20 cellular contexts compared by ENCODE assay signal in genomic region chr1:24967555-24967954, GRCh38. TPM values are rescaled to one million over a fixed set of nuclear protein-coding genes. Genes with fewer than 3 reads are reported as not detected.
"Had no signal": no experiment of that assay in that cellular context is flagged by ENCODE, and none has a peak within 500 bp of the region (broad histone marks: within the 10 kb centered on the region; RNA-seq: fewer than 3 reads in every experiment).

No MANE protein-coding gene starts in this region.

- H3K27ac ChIP-seq: adrenal gland, left ventricle myocardium inferior, stomach, upper lobe of left lung had no signal

- H3K9me3 Mint-ChIP-seq: activated B cell treated with CpG ODN at 0.5 μM for 24 hours, immature natural killer cell, neural crest cell had no signal

- H3K4me3 ChIP-seq: adrenal gland, left ventricle myocardium inferior, stomach, upper lobe of left lung had no signal

- H3K9me3 ChIP-seq: adrenal gland, left ventricle myocardium inferior, stomach, upper lobe of left lung had no signal

- H3K4me1 ChIP-seq: adrenal gland, left ventricle myocardium inferior, stomach had no signal

- DNase-seq: activated B cell treated with CpG ODN at 0.5 μM for 24 hours; activated CD4-positive, alpha-beta T cell treated with anti-CD3 and anti-CD28 coated beads, Interleukin-2, amount 50 U/mL, for 1 hour; activated gamma-delta T cell treated with Interleukin-2 at 50 U/mL for 16 hours; adrenal gland; dermis blood vessel endothelial cell; effector memory CD4-positive, alpha-beta T cell; immature natural killer cell; kidney glomerular epithelial cell; left ventricle myocardium inferior; mammary epithelial cell; midbrain; stimulated activated CD4-positive, alpha-beta T cell treated with anti-CD3 and anti-CD28 coated beads, Interleukin-12 subunit alpha, Interleukin-12 subunit beta, amount 100 ng/mL, for 4 hours; stimulated activated CD4-positive, alpha-beta T cell treated with anti-CD3 and anti-CD28 coated beads, Interleukin-1b, Interleukin-23, amount 100 ng/mL, for 48 hours; stomach; T-helper 1 cell; T-helper 9 cell; upper lobe of left lung had no signal

- H3K4me3 Mint-ChIP-seq: activated B cell treated with CpG ODN at 0.5 μM for 24 hours, immature natural killer cell, neural crest cell had no signal

- H3K27me3 ChIP-seq: adrenal gland, upper lobe of left lung had no signal

- H3K27ac Mint-ChIP-seq: progenitor cell of endocrine pancreas had no signal

- H3K27me3 Mint-ChIP-seq: activated B cell treated with CpG ODN at 0.5 μM for 24 hours had no signal

- H3K36me3 ChIP-seq: adrenal gland, left ventricle myocardium inferior, stomach, upper lobe of left lung had no signal

RNA-seq across cellular contexts. Expression of gene RUNX3, which starts 37.5 kb away (rescaled TPM):
- total RNA-seq: dermis blood vessel endothelial cell, fibroblast of villous mesenchyme, progenitor cell of endocrine pancreas had no signal
